ENCODE assay signal across 13 cellular contexts in the genomic region with DNA sequence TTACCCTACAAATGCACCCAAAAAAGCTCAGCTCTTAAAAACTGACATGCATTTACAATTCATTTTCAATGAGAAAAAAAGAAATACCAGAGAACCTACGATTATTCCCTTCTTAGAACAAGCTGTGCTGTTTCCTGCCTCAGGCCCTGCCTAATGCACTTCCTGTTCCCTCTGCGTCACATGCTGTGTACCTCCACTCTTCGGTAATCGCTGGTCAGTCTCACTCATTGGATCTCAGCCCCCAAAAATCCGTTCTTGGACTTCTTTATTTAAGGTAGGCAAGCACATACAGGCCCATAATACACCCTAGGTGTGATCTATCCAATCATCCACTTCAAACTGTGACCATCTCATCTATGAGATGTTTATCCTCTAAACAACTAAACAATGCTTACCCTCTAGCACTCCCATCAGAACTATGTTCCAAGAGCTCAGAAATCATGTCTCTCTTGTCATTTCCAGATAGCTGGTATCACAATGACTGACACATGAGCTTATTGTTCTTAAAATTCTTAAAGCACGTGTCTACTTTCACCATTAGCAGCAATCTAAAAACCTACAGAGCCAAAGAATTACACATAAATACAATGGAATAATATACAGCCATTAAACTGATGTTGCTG.
DNase-seq lines count a peak whose midpoint lies in the region; ATAC-seq and TF ChIP-seq lines count a peak whose summit lies in the region.
"Had no signal": no experiment of that assay in that cellular context is flagged by ENCODE, and none has a peak within 500 bp of the region (broad histone marks: within the 10 kb centered on the region; RNA-seq: fewer than 3 reads in every experiment).

No MANE protein-coding gene starts in this region.

- TF ChIP-seq POLR2A in upper lobe of left lung (IDR thresholded peaks at IDR 0.05), result no peak

- ATAC-seq in upper lobe of left lung (ENCODE audit: low FRiP score in 2 of 2) (peak; percentile 31 to 53), GM21529 (IDR thresholded peaks at IDR 0.05; ENCODE audit: unreplicated experiment) (no peak)
- ATAC-seq: A549 had no signal

- TF ChIP-seq EP300 in upper lobe of left lung (IDR thresholded peaks at IDR 0.05), result peak in 3 of 4 donors; percentile 28 to 81 (median 69)

- 44 to 50% methylated on average over 6 of the region's 6 CpGs for WGBS in upper lobe of left lung, 2 donors

- H3K27me3 ChIP-seq in iPS-20b (ENCODE audit: insufficient read depth, low read length), result no peaks in the 10 kb centered on the region
- H3K27me3 ChIP-seq in upper lobe of left lung, result no peaks in the 10 kb centered on the region
- H3K27me3 ChIP-seq in colonic mucosa, result no peaks in the 10 kb centered on the region

- TF ChIP-seq CTCF in upper lobe of left lung (IDR thresholded peaks at IDR 0.05), result no peak
- no peak for TF ChIP-seq CTCF in colonic mucosa (IDR thresholded peaks at IDR 0.05)

- H3K9ac ChIP-seq in iPS-20b (ENCODE audit: low read depth, low read length) (peak overlapping the region; percentile 36; the same call in 1 of the 2 replicates), colonic mucosa (ENCODE audit: low read depth in 2 of 2, low read length in 2 of 2) (no peak overlapping the region)

- no peaks in the 10 kb centered on the region for H3K36me3 ChIP-seq in iPS-20b (ENCODE audit: insufficient read depth, low read depth, low read length)
- no peaks in the 10 kb centered on the region for H3K36me3 ChIP-seq in upper lobe of left lung
- no peaks in the 10 kb centered on the region for H3K36me3 ChIP-seq in colonic mucosa

- DNase-seq in NCI-H748 (lab: John Stamatoyannopoulos, UW; ENCODE audit: unreplicated experiment), result peak; percentile 15
- no peak for DNase-seq in NCI-H748 treated with DMSO at 0.1 percent for 48 hours (lab: John Stamatoyannopoulos, UW)
- DNase-seq in upper lobe of left lung, result peak in 1 of 2 donors; percentile 31
- DNase-seq in H4 (ENCODE audit: low spot score), result no peak
- DNase-seq in colonic mucosa, result no peak
- DNase-seq: activated T-cell treated with anti-CD3 and anti-CD28 coated beads for 4 hours; central memory CD4-positive, alpha-beta T cell; stimulated activated CD8-positive, alpha-beta memory T cell treated with anti-CD3 and anti-CD28 coated beads, Interleukin-4, amount 100 ng/mL, for 48 hours; T-helper 1 cell had no signal

- peak overlapping the region; percentile 45 for H3K27ac ChIP-seq in angular gyrus (ENCODE audit: low read depth, low read length)
- no peak overlapping the region for H3K27ac ChIP-seq in iPS-20b (ENCODE audit: low read length)
- peak overlapping the region; percentile 50 to 83 (median 67) for H3K27ac ChIP-seq in upper lobe of left lung
- no peak overlapping the region for H3K27ac ChIP-seq in colonic mucosa
- H3K27ac ChIP-seq: A549 had no signal

- H3K4me3 ChIP-seq in iPS-20b (ENCODE audit: low read length) (no peak overlapping the region), upper lobe of left lung (no peak overlapping the region), colonic mucosa (no peak overlapping the region)
- H3K4me3 ChIP-seq: A549 had no signal

- H3K4me1 ChIP-seq in iPS-20b (ENCODE audit: insufficient read depth, low read length) (peaks cover 30% of the 10 kb centered on the region), upper lobe of left lung (peaks cover 7 to 12% (median 7%) of the 10 kb centered on the region in 4 donors), colonic mucosa (no peaks in the 10 kb centered on the region)
- H3K4me1 ChIP-seq: A549 had no signal

- intact Hi-C loops in colonic mucosa (cut with DNase I), result no loop called here

- no peaks in the 10 kb centered on the region for H3K9me3 ChIP-seq in iPS-20b (ENCODE audit: insufficient read depth, low read depth, low read length)
- no peaks in the 10 kb centered on the region for H3K9me3 ChIP-seq in upper lobe of left lung
- H3K9me3 ChIP-seq in colonic mucosa, result no peaks in the 10 kb centered on the region
- H3K9me3 ChIP-seq: A549 had no signal

Comparison
In these comparisons a context has a peak if more than half of its experiments do, and no peak if none do; other contexts are left out.
1. H3K27ac ChIP-seq: peak in angular gyrus (single experiment) and upper lobe of left lung (4 of 4); none in iPS-20b (single experiment) and colonic mucosa (single experiment).